ENCODE assay signal across 22 cellular contexts in the genomic region with DNA sequence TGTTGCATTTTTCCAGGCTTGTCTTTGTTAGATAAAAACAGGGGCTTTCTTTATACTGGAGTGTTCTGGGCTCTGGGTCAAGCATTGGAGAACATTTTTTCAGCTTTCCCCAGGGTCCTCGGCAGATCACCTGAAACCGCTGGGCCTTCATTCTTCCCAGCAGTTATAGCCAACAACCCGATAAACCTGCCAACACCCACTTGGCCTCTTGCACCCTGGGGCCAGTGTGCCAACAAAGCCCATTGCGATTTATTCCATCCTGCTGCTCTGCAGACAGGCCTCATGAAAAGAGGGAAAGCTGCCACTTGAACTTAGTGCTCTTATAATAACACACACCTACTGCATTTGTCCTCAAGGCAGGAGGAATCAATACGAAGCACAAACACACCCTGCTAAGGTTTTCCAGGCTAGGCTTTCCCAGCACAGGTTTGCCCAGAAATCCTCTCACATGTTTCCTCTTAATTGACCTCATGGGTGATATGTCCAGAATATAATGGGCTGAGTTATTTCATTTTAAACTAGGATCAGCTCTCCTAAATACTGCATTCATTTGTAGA.
DNase-seq lines count a peak whose midpoint lies in the region; TF ChIP-seq lines count a peak whose summit lies in the region.
"Had no signal": no experiment of that assay in that cellular context is flagged by ENCODE, and none has a peak within 500 bp of the region (broad histone marks: within the 10 kb centered on the region; RNA-seq: fewer than 3 reads in every experiment).

No MANE protein-coding gene starts in this region.

- H3K27me3 ChIP-seq in osteoblast (ENCODE audit: insufficient read depth, low read length): no peaks in the 10 kb centered on the region
- H3K27me3 ChIP-seq: BLaER1 treated with 17β-estradiol and CSF1 and Interleukin-3, amounts not matched to agents 10 nM and 100 nM; dorsolateral prefrontal cortex; pancreas; right lobe of liver had no signal

- H2AFZ ChIP-seq in osteoblast (ENCODE audit: low read length): no peak overlapping the region

- no peak for TF ChIP-seq CTCF in osteoblast (IDR thresholded peaks at IDR 0.05; ENCODE audit: extremely low read depth, low read depth, low read length)

- no peaks in the 10 kb centered on the region for H4K20me1 ChIP-seq in osteoblast (ENCODE audit: insufficient read depth, low read length)
- H4K20me1 ChIP-seq: BLaER1 treated with 17β-estradiol and CSF1 and Interleukin-3, amounts not matched to agents 10 nM and 100 nM had no signal

- no peaks in the 10 kb centered on the region for H3K36me3 ChIP-seq in osteoblast (ENCODE audit: insufficient read depth, low read length)
- H3K36me3 ChIP-seq: BLaER1 treated with 17β-estradiol and CSF1 and Interleukin-3, amounts not matched to agents 10 nM and 100 nM; HAP-1; pancreas; right lobe of liver had no signal

- no peaks in the 10 kb centered on the region for H3K9me3 ChIP-seq in osteoblast (ENCODE audit: low read depth, low read length)
- H3K9me3 ChIP-seq: BLaER1 treated with 17β-estradiol and CSF1 and Interleukin-3, amounts not matched to agents 10 nM and 100 nM; HAP-1; pancreas; right lobe of liver had no signal

- H3K79me2 ChIP-seq in osteoblast (ENCODE audit: insufficient read depth, low read length): peaks cover 5% of the 10 kb centered on the region

- H3K4me1 ChIP-seq in osteoblast (ENCODE audit: insufficient read depth, low read length): no peaks in the 10 kb centered on the region
- H3K4me1 ChIP-seq: BLaER1 treated with 17β-estradiol and CSF1 and Interleukin-3, amounts not matched to agents 10 nM and 100 nM; HAP-1; pancreas; right lobe of liver had no signal

- DNase-seq in DMS79 treated with DMSO at 0.1 percent for 48 hours (lab: John Stamatoyannopoulos, UW) (peak; percentile 93), NCI-H2029 treated with DMSO at 0.1 percent for 48 hours (lab: John Stamatoyannopoulos, UW) (peak; percentile 63), NCI-H510A treated with DMSO at 0.1 percent for 48 hours (lab: John Stamatoyannopoulos, UW) (peak; percentile 92), osteoblast (ENCODE audit: insufficient read length, low spot score, missing footprints) (peak; percentile 45), NCI-H524 (lab: John Stamatoyannopoulos, UW) (no peak), NCI-H526 (lab: John Stamatoyannopoulos, UW) (no peak), AG20443 (ENCODE audit: low spot score) (no peak)
- no peak for DNase-seq in activated CD4-positive, alpha-beta T cell treated with anti-CD3 and anti-CD28 coated beads, Interleukin-2, amount 50 U/mL, for 4 hours
- DNase-seq: activated B cell treated with CpG ODN at 0.5 μM for 24 hours; activated CD4-positive, alpha-beta memory T cell treated with anti-CD3 and anti-CD28 coated beads for 36 hours; activated naive CD8-positive, alpha-beta T cell treated with anti-CD3 and anti-CD28 coated beads, Interleukin-2, amount 10 ng/mL, durations not matched to agents 7 days and 5 days; central memory CD4-positive, alpha-beta T cell; dorsolateral prefrontal cortex; EL; islet precursor cell; Kasumi-1; nephron progenitor cell; pancreas; right lobe of liver; SW 1271 had no signal

- no peak overlapping the region for H3K4me3 ChIP-seq in osteoblast (ENCODE audit: insufficient read depth, low read length)
- H3K4me3 ChIP-seq: BLaER1 treated with 17β-estradiol and CSF1 and Interleukin-3, amounts not matched to agents 10 nM and 100 nM; dorsolateral prefrontal cortex; HAP-1; pancreas; right lobe of liver had no signal

- H3K4me2 ChIP-seq in osteoblast (ENCODE audit: insufficient read depth, low read length): no peak overlapping the region
- H3K4me2 ChIP-seq: BLaER1 treated with 17β-estradiol and CSF1 and Interleukin-3, amounts not matched to agents 10 nM and 100 nM had no signal

- no peak overlapping the region for H3K27ac ChIP-seq in osteoblast (ENCODE audit: low read depth, low read length)
- H3K27ac ChIP-seq: BLaER1 treated with 17β-estradiol and CSF1 and Interleukin-3, amounts not matched to agents 10 nM and 100 nM; dorsolateral prefrontal cortex; pancreas; right lobe of liver had no signal

Comparison
In these comparisons a context has a peak if more than half of its experiments do, and no peak if none do; other contexts are left out.
1. DNase-seq: peak in DMS79 treated with DMSO at 0.1 percent for 48 hours (single experiment), NCI-H2029 treated with DMSO at 0.1 percent for 48 hours (single experiment), NCI-H510A treated with DMSO at 0.1 percent for 48 hours (single experiment) and osteoblast (single experiment); none in NCI-H524 (0 of 2), activated CD4-positive, alpha-beta T cell treated with anti-CD3 and anti-CD28 coated beads, Interleukin-2, amount 50 U/mL, for 4 hours (0 of 2), NCI-H526 (0 of 2) and AG20443 (single experiment).